Comparison of ENCODE assay signal across 8 cellular contexts in genomic region chr3:129597087-129597791, GRCh38. TPM values are rescaled to one million over a fixed set of nuclear protein-coding genes. Genes with fewer than 3 reads are reported as not detected.
DNase-seq lines count a peak whose midpoint lies in the region; ATAC-seq, FAIRE-seq and TF ChIP-seq lines count a peak whose summit lies in the region.

No MANE protein-coding gene starts in this region.

- no peak for FAIRE-seq in astrocyte (lab: Jason Lieb, UNC)

- H2AFZ ChIP-seq in astrocyte (ENCODE audit: low read depth, low read length), result peak overlapping the region; percentile 56

- TF ChIP-seq EP300 in stomach (IDR thresholded peaks at IDR 0.05), result no peak

- no peaks in the 10 kb centered on the region for H3K27me3 Mint-ChIP-seq in astrocyte (ENCODE audit: low read depth, unreplicated experiment)

- peaks cover 61% of the 10 kb centered on the region for H3K4me1 ChIP-seq in astrocyte (ENCODE audit: insufficient read depth, low read length)
- H3K4me1 ChIP-seq in stomach, result peaks cover 79 to 100% (median 91%) of the 10 kb centered on the region in 4 donors

- peak overlapping the region; percentile 80 for H3K4me2 ChIP-seq in astrocyte (ENCODE audit: low read length)

- H3K36me3 ChIP-seq in astrocyte (ENCODE audit: insufficient read depth, low read length) (no peaks in the 10 kb centered on the region), stomach (peaks cover 0 to 3% (median 0%) of the 10 kb centered on the region in 4 donors)

- DNase-seq in HL-60 (ENCODE audit: low read depth in 1 of 2, low spot score in 1 of 2), result peak in 1 of 2 experiments; percentile 15
- DNase-seq in astrocyte (ENCODE audit: low read depth), result peak; percentile 59
- DNase-seq in stomach, result no peak
- no peak for DNase-seq in globus pallidus (ENCODE audit: low spot score)

- H3K27ac Mint-ChIP-seq in astrocyte (ENCODE audit: unreplicated experiment), result peak overlapping the region; percentile 85

- H3K9ac ChIP-seq in astrocyte (ENCODE audit: low read length), result peak overlapping the region; percentile 79

- H3K9me3 ChIP-seq in astrocyte (ENCODE audit: insufficient read depth, low read depth, low read length) (no peaks in the 10 kb centered on the region), iPS-18c (ENCODE audit: control insufficient read depth, insufficient read depth, low read length) (no peaks in the 10 kb centered on the region), stomach (no peaks in the 10 kb centered on the region)

- TF ChIP-seq POLR2A in stomach (IDR thresholded peaks at IDR 0.05), result no peak
- no peak for TF ChIP-seq POLR2A in GM18505 (IDR thresholded peaks at IDR 0.05; ENCODE audit: borderline replicate concordance, extremely low read depth, insufficient read depth, insufficient read length)

- peaks cover 73% of the 10 kb centered on the region for H3K4me1 Mint-ChIP-seq in astrocyte (ENCODE audit: low read depth, unreplicated experiment)

- 38 to 49% (median 39%) methylated on average over 16 to 24 of the region's 24 CpGs for WGBS in stomach, 5 donors

- H3K27ac ChIP-seq in HL-60 (replicated peaks) (peak overlapping the region; percentile 9), astrocyte (ENCODE audit: low read depth, low read length) (peak overlapping the region; percentile 91), stomach (peak overlapping the region; percentile 62 to 88 (median 81))

- TF ChIP-seq CTCF in HL-60 (IDR thresholded peaks at IDR 0.05; ENCODE audit: insufficient read depth, low read length) (no peak), astrocyte (IDR thresholded peaks at IDR 0.05; ENCODE audit: insufficient read depth, low read depth, low read length) (no peak), stomach (IDR thresholded peaks at IDR 0.05) (no peak)

- peaks cover 13% of the 10 kb centered on the region for H4K20me1 ChIP-seq in astrocyte (ENCODE audit: insufficient read depth, low read length)

- no peaks in the 10 kb centered on the region for H3K27me3 ChIP-seq in HL-60 (ENCODE audit: insufficient read depth, poor library complexity, severe bottlenecking)
- no peaks in the 10 kb centered on the region for H3K27me3 ChIP-seq in astrocyte (ENCODE audit: insufficient read depth, low read length)
- no peaks in the 10 kb centered on the region for H3K27me3 ChIP-seq in stomach

- H3K79me2 ChIP-seq in astrocyte (ENCODE audit: insufficient read depth, low read length), result peaks cover 88% of the 10 kb centered on the region

- no peaks in the 10 kb centered on the region for H3K9me3 Mint-ChIP-seq in astrocyte (ENCODE audit: unreplicated experiment)

- peaks cover 2% of the 10 kb centered on the region for H3K36me3 Mint-ChIP-seq in astrocyte (ENCODE audit: low read depth, unreplicated experiment)

- no peak overlapping the region for H3K4me3 Mint-ChIP-seq in astrocyte (ENCODE audit: unreplicated experiment)

- intact Hi-C loops in stomach (cut with DNase I; ENCODE audit: low total_unique reads), result no loop called here

- ATAC-seq in GM18868 (IDR thresholded peaks at IDR 0.05; ENCODE audit: unreplicated experiment), result no peak
- no peak for ATAC-seq in GM18505 (IDR thresholded peaks at IDR 0.05; ENCODE audit: unreplicated experiment)
- ATAC-seq in GM21360 (IDR thresholded peaks at IDR 0.05; ENCODE audit: unreplicated experiment), result no peak

- no peak overlapping the region for H3K4me3 ChIP-seq in HL-60 (replicated peaks; ENCODE audit: insufficient read depth, low read length)
- H3K4me3 ChIP-seq in astrocyte (ENCODE audit: insufficient read depth, low read depth, low read length), result no peak overlapping the region
- H3K4me3 ChIP-seq in iPS-18c (ENCODE audit: insufficient read depth, low read depth, low read length), result 0 out of 2 replicates have a peak overlapping the region, but pooled peaks have one; percentile 3
- peak overlapping the region in 2 of 4 donors; percentile 5 to 16 for H3K4me3 ChIP-seq in stomach

RNA-seq across cellular contexts. Expression of gene PLXND1, which starts 9.2 kb away (rescaled TPM):
- total RNA-seq in astrocyte (184 and 188 TPM in 2 replicates), stomach (100 to 1,000 TPM in 2 of 5 donors, 10 to 100 TPM in 3; 53.1 to 251 (median 65.2) TPM)
- 10 to 100 TPM; 22.6 to 44.7 (median 32.0) TPM for polyA plus RNA-seq in stomach

RNA-seq across cellular contexts. Expression of gene H1-8, which starts 54.3 kb away (rescaled TPM):
- total RNA-seq in astrocyte (not detected in 2 replicates), stomach (not detected)
- polyA plus RNA-seq in stomach, result not detected

Comparison
In these comparisons a context has a peak if more than half of its experiments do, and no peak if none do; other contexts are left out.
1. H3K27ac ChIP-seq: peak in every context shown above with its lines; median percentile 91 in astrocyte; 81 in stomach; 9 in HL-60.